Comparison of ENCODE assay signal across 22 cellular contexts in genomic region chr10:3990307-3990706, GRCh38.
DNase-seq lines count a peak whose midpoint lies in the region; ATAC-seq, FAIRE-seq and TF ChIP-seq lines count a peak whose summit lies in the region.
"Had no signal": no experiment of that assay in that cellular context is flagged by ENCODE, and none has a peak within 500 bp of the region (broad histone marks: within the 10 kb centered on the region; RNA-seq: fewer than 3 reads in every experiment).

No MANE protein-coding gene starts in this region.

- H3K79me2 ChIP-seq in HepG2 (ENCODE audit: insufficient read depth, low read length) (no peaks in the 10 kb centered on the region), neural progenitor cell (ENCODE audit: low read depth) (no peaks in the 10 kb centered on the region)

- no TSS peak for BruUV-seq in HepG2 (replicated peaks; lab: Mats Ljungman, UMichigan)

- ATAC-seq in HepG2: no peak
- no peak for ATAC-seq in right lobe of liver
- ATAC-seq: CD8-positive, alpha-beta T cell had no signal

- intact Hi-C loops in HepG2 (cut with micrococcal nuclease; ENCODE audit: unreplicated experiment) (no loop called here), right lobe of liver (cut with DNase I) (no loop called here), thyroid gland (cut with DNase I) (no loop called here)

- TF ChIP-seq CTCF in HepG2 (CRISPR knock-in tag; IDR thresholded peaks at IDR 0.05) (no peak), right lobe of liver (IDR thresholded peaks at IDR 0.05) (no peak), neural progenitor cell (IDR thresholded peaks at IDR 0.05) (no peak), thyroid gland (IDR thresholded peaks at IDR 0.05) (no peak)

- H3K9ac ChIP-seq in HepG2 (ENCODE audit: insufficient read depth, low read depth, low read length): no peak overlapping the region
- H3K9ac ChIP-seq in neural progenitor cell: no peak overlapping the region
- H3K9ac ChIP-seq: BLaER1 had no signal

- in situ Hi-C loops in HepG2 (cut with HindIII; ENCODE audit: extremely low pct_ligation_motif_present, low pct_unique_long_range_greater_than_20kb): no loop called here

- H3K27me3 Mint-ChIP-seq in neural progenitor cell (ENCODE audit: insufficient read depth, low read depth): peaks cover 3% of the 10 kb centered on the region
- no peaks in the 10 kb centered on the region for H3K27me3 Mint-ChIP-seq in activated CD4-positive, alpha-beta T cell treated with anti-CD3 and anti-CD28 coated beads, Interleukin-2, amount 10 ng/mL, durations not matched to agents 7 days and 5 days
- H3K27me3 Mint-ChIP-seq: B cell; CD4-positive, CD25-positive, alpha-beta regulatory T cell had no signal

- H3K4me3 Mint-ChIP-seq in neural progenitor cell: no peak overlapping the region
- H3K4me3 Mint-ChIP-seq in activated CD4-positive, alpha-beta T cell treated with anti-CD3 and anti-CD28 coated beads, Interleukin-2, amount 10 ng/mL, durations not matched to agents 7 days and 5 days: no peak overlapping the region
- H3K4me3 Mint-ChIP-seq: B cell; CD4-positive, CD25-positive, alpha-beta regulatory T cell; CD8-positive, alpha-beta T cell; HFFc6 had no signal

- no peaks in the 10 kb centered on the region; the same call in 1 of the 2 replicates for H3K4me1 ChIP-seq in HepG2 (ENCODE audit: insufficient read depth, low read length)
- H3K4me1 ChIP-seq in right lobe of liver: no peaks in the 10 kb centered on the region
- peaks cover 12% of the 10 kb centered on the region for H3K4me1 ChIP-seq in neural progenitor cell
- H3K4me1 ChIP-seq in thyroid gland: peaks cover under 1% of the 10 kb centered on the region in 2 donors
- H3K4me1 ChIP-seq: BLaER1, HAP-1 had no signal

- no peak overlapping the region for H3K27ac ChIP-seq in HepG2 (ENCODE audit: extremely low read length, insufficient read depth, low read length)
- no peak overlapping the region for H3K27ac ChIP-seq in right lobe of liver
- H3K27ac ChIP-seq in neural progenitor cell: no peak overlapping the region
- no peak overlapping the region for H3K27ac ChIP-seq in thyroid gland
- H3K27ac ChIP-seq: 22Rv1, BLaER1, C4-2B had no signal

- no peaks in the 10 kb centered on the region for H3K36me3 Mint-ChIP-seq in neural progenitor cell
- peaks cover 3% of the 10 kb centered on the region for H3K36me3 Mint-ChIP-seq in activated CD4-positive, alpha-beta T cell treated with anti-CD3 and anti-CD28 coated beads, Interleukin-2, amount 10 ng/mL, durations not matched to agents 7 days and 5 days (ENCODE audit: low read depth)
- H3K36me3 Mint-ChIP-seq: CD4-positive, CD25-positive, alpha-beta regulatory T cell; CD8-positive, alpha-beta T cell had no signal

- H3K4me1 Mint-ChIP-seq in neural progenitor cell: peaks cover 22% of the 10 kb centered on the region
- H3K4me1 Mint-ChIP-seq in activated CD4-positive, alpha-beta T cell treated with anti-CD3 and anti-CD28 coated beads, Interleukin-2, amount 10 ng/mL, durations not matched to agents 7 days and 5 days: peaks cover 3% of the 10 kb centered on the region

- TF ChIP-seq EP300 in HepG2 (IDR thresholded peaks at IDR 0.05; ENCODE audit: low read depth in 2 of 2, low read length in 2 of 2): no peak
- no peak for TF ChIP-seq EP300 in HepG2 (CRISPR knock-in tag; IDR thresholded peaks at IDR 0.05; ENCODE audit: borderline replicate concordance)

- no peak for TF ChIP-seq RAD21 in HepG2 (CRISPR knock-in tag; IDR thresholded peaks at IDR 0.05)

- H4K20me1 ChIP-seq in HepG2 (ENCODE audit: insufficient read depth, low read length) (no peaks in the 10 kb centered on the region), neural progenitor cell (ENCODE audit: low read depth) (no peaks in the 10 kb centered on the region)
- H4K20me1 ChIP-seq: BLaER1 had no signal

- H3K9me3 ChIP-seq in HepG2 (ENCODE audit: low read length): peaks cover 6% of the 10 kb centered on the region; the same call in 1 of the 2 replicates
- no peaks in the 10 kb centered on the region for H3K9me3 ChIP-seq in right lobe of liver
- no peaks in the 10 kb centered on the region for H3K9me3 ChIP-seq in neural progenitor cell (ENCODE audit: low read depth)
- H3K9me3 ChIP-seq in thyroid gland: no peaks in the 10 kb centered on the region
- H3K9me3 ChIP-seq: Caco-2, HAP-1 had no signal

- no peaks in the 10 kb centered on the region for H3K9me3 Mint-ChIP-seq in neural progenitor cell
- peaks cover under 1% of the 10 kb centered on the region for H3K9me3 Mint-ChIP-seq in activated CD4-positive, alpha-beta T cell treated with anti-CD3 and anti-CD28 coated beads, Interleukin-2, amount 10 ng/mL, durations not matched to agents 7 days and 5 days
- H3K9me3 Mint-ChIP-seq: CD8-positive, alpha-beta T cell; HFFc6 had no signal

- H3K27ac Mint-ChIP-seq in neural progenitor cell: peak overlapping the region; percentile 60
- no peak overlapping the region for H3K27ac Mint-ChIP-seq in activated CD4-positive, alpha-beta T cell treated with anti-CD3 and anti-CD28 coated beads, Interleukin-2, amount 10 ng/mL, durations not matched to agents 7 days and 5 days
- H3K27ac Mint-ChIP-seq: B cell; CD8-positive, alpha-beta T cell; HFFc6 had no signal

- CTCF ChIA-PET in HepG2 (lab: Yijun Ruan, JAX; ENCODE audit: low intra/inter-chr PET ratio, low total read pairs): no interaction called here
- CTCF ChIA-PET in activated CD4-positive, alpha-beta T cell treated with anti-CD3 and anti-CD28 coated beads, Interleukin-2, amount 10 ng/mL, durations not matched to agents 7 days and 5 days (lab: Charles Lee): interaction anchor here (0.6 to 1.9 kb wide), 4 partner anchors 8 to 19 kb away, joined by 3 to 5 read pairs (median 4); no protein-coding TSS in a partner anchor

- no peak for TF ChIP-seq POLR2A in HepG2 (IDR thresholded peaks at IDR 0.05; ENCODE audit: insufficient read depth in 1 of 2, low read depth in 2 of 2, low read length in 2 of 2)
- TF ChIP-seq POLR2A in right lobe of liver (IDR thresholded peaks at IDR 0.05): no peak
- TF ChIP-seq POLR2A in thyroid gland (IDR thresholded peaks at IDR 0.05): no peak

- H3K4me2 ChIP-seq in HepG2 (ENCODE audit: low read depth, low read length) (no peak overlapping the region), neural progenitor cell (no peak overlapping the region)
- H3K4me2 ChIP-seq: BLaER1 had no signal

- no peaks in the 10 kb centered on the region for H3K36me3 ChIP-seq in HepG2 (replicated peaks in 1 of 2; ENCODE audit: control insufficient read depth in 1 of 2, insufficient read depth in 2 of 2, low read length in 2 of 2)
- no peaks in the 10 kb centered on the region for H3K36me3 ChIP-seq in right lobe of liver
- no peaks in the 10 kb centered on the region for H3K36me3 ChIP-seq in neural progenitor cell
- no peaks in the 10 kb centered on the region for H3K36me3 ChIP-seq in thyroid gland
- H3K36me3 ChIP-seq: BLaER1, HAP-1 had no signal

- FAIRE-seq in HepG2 (lab: Jason Lieb, UNC): no peak
- FAIRE-seq: A204.1, G401.6, GM12892, H54 had no signal

- H3F3A ChIP-seq in neural progenitor cell (ENCODE audit: low read depth): no peaks in the 10 kb centered on the region

- no peak for DNase-seq in HepG2 (ENCODE audit: low spot score)
- no peak for DNase-seq in right lobe of liver
- DNase-seq in neural progenitor cell (ENCODE audit: low spot score): no peak
- DNase-seq in thyroid gland: peak; percentile 14 to 16
- no peak for DNase-seq in activated naive CD4-positive, alpha-beta T cell (lab: John Stamatoyannopoulos, UW)
- DNase-seq in activated CD4-positive, alpha-beta T cell treated with anti-CD3 and anti-CD28 coated beads, Interleukin-2, amount 10 ng/mL, durations not matched to agents 7 days and 5 days: no peak
- DNase-seq: Caco-2; CD4-positive, CD25-positive, alpha-beta regulatory T cell; CD8-positive, alpha-beta T cell; DMS153; DND-41; GOT3; HFFc6 had no signal

- H3K4me3 ChIP-seq in HepG2 (replicated peaks in 1 of 3; ENCODE audit: insufficient read depth in 1 of 3, low read depth in 2 of 3, low read length in 3 of 3) (no peak overlapping the region), right lobe of liver (no peak overlapping the region), neural progenitor cell (no peak overlapping the region), thyroid gland (replicated peaks in 1 of 3) (no peak overlapping the region)
- H3K4me3 ChIP-seq: BLaER1, HAP-1 had no signal

- H3K27me3 ChIP-seq in HepG2 (ENCODE audit: control insufficient read depth in 1 of 2, insufficient read depth in 2 of 2, low read length in 2 of 2) (peaks cover 4 to 43% of the 10 kb centered on the region in 2 experiments; a peak in 4 of 5 replicates), right lobe of liver (no peaks in the 10 kb centered on the region), neural progenitor cell (no peaks in the 10 kb centered on the region), thyroid gland (no peaks in the 10 kb centered on the region)
- H3K27me3 ChIP-seq: BLaER1 had no signal

- POLR2A ChIA-PET in HepG2 (lab: Yijun Ruan, JAX): no interaction called here
- POLR2A ChIA-PET in activated CD4-positive, alpha-beta T cell treated with anti-CD3 and anti-CD28 coated beads, Interleukin-2, amount 10 ng/mL, durations not matched to agents 7 days and 5 days (lab: Charles Lee): no interaction called here

- WGBS in HepG2 (ENCODE audit: low lambda C conversion rate): 33% methylated on average over 5 of the region's 5 CpGs
- 90% methylated on average over 5 of the region's 5 CpGs for WGBS in right lobe of liver (ENCODE audit: insufficient coverage, low coverage, low lambda C conversion rate, missing lambda C conversion rate)
- 70 to 81% methylated on average over 5 of the region's 5 CpGs for WGBS in thyroid gland, 2 donors

- H2AFZ ChIP-seq in HepG2 (ENCODE audit: low read length) (no peak overlapping the region), neural progenitor cell (replicated peaks) (no peak overlapping the region)

TF ChIP-seq in HepG2, 621 proteins besides CTCF, POLR2A, EP300 and RAD21:
- peak; percentile 63; the same call in 1 of the 2 replicates for TF ChIP-seq ZNF431 (CRISPR knock-in tag; IDR thresholded peaks at IDR 0.05; ENCODE audit: borderline replicate concordance, low read depth)
- no peak for TF ChIP-seq FOXJ3 (CRISPR knock-in tag; IDR thresholded peaks at IDR 0.05; ENCODE audit: borderline replicate concordance)

Comparison
In these comparisons a context has a peak if more than half of its experiments do, and no peak if none do; other contexts are left out.
1. DNase-seq: peak in thyroid gland (2 of 2); none in HepG2 (single experiment), right lobe of liver (0 of 3), neural progenitor cell (single experiment), activated naive CD4-positive, alpha-beta T cell (0 of 4) and activated CD4-positive, alpha-beta T cell treated with anti-CD3 and anti-CD28 coated beads, Interleukin-2, amount 10 ng/mL, durations not matched to agents 7 days and 5 days (single experiment).